18 cellular contexts compared by ENCODE assay signal in genomic region chr2:63837036-63837594, GRCh38.
"Had no signal": no experiment of that assay in that cellular context is flagged by ENCODE, and none has a peak within 500 bp of the region (broad histone marks: within the 10 kb centered on the region; RNA-seq: fewer than 3 reads in every experiment).

No MANE protein-coding gene starts in this region.

- DNase-seq: activated CD4-positive, CD25-positive, alpha-beta regulatory T cell treated with anti-CD3 and anti-CD28 coated beads, Interleukin-2, amount 50 U/mL, for 72 hours; activated gamma-delta T cell treated with Interleukin-2 at 50 U/mL for 16 hours; effector CD8-positive, alpha-beta T cell; glutamatergic neuron; hippocampal formation; islet precursor cell; lower lobe of right lung; midbrain; occipital lobe; posterior cingulate gyrus; stimulated activated CD4-positive, alpha-beta T cell treated with anti-CD3 and anti-CD28 coated beads, Interleukin-12 subunit alpha, Interleukin-12 subunit beta, amount 100 ng/mL, for 4 hours; stimulated activated CD4-positive, alpha-beta T cell treated with anti-CD3 and anti-CD28 coated beads, Interleukin-1b, Interleukin-23, amount 100 ng/mL, for 48 hours; stimulated activated CD8-positive, alpha-beta memory T cell treated with anti-CD3 and anti-CD28 coated beads, Interleukin-4, amount 100 ng/mL, for 48 hours; stimulated activated naive CD4-positive, alpha-beta T cell treated with Interleukin-2 at 50 U/mL for 16 hours; T1000; transverse colon had no signal

- H3K27me3 ChIP-seq: cardiac muscle cell, transverse colon, vagina had no signal

- H3K9me3 ChIP-seq: lower lobe of right lung, transverse colon, vagina had no signal

- H3K36me3 ChIP-seq: cardiac muscle cell, lower lobe of right lung, transverse colon, vagina had no signal

- H3K27ac ChIP-seq: cardiac muscle cell, lower lobe of right lung, transverse colon, vagina had no signal

- H3K4me3 ChIP-seq: cardiac muscle cell, lower lobe of right lung, transverse colon, vagina had no signal

- ATAC-seq: lower lobe of right lung had no signal
